ENCODE assay signal across 10 cellular contexts in genomic region chr1:58197811-58198210, GRCh38.
ATAC-seq and TF ChIP-seq lines count a peak whose summit lies in the region.
"Had no signal": no experiment of that assay in that cellular context is flagged by ENCODE, and none has a peak within 500 bp of the region (broad histone marks: within the 10 kb centered on the region; RNA-seq: fewer than 3 reads in every experiment).

No MANE protein-coding gene starts in this region.

- no peaks in the 10 kb centered on the region for H3K36me3 ChIP-seq in neural cell (ENCODE audit: insufficient read depth, low read length)
- H3K36me3 ChIP-seq: BE2C; BLaER1; BLaER1 treated with 17β-estradiol and CSF1 and Interleukin-3, amounts not matched to agents 10 nM and 100 nM had no signal

- H3K4me3 ChIP-seq in neural cell (ENCODE audit: low read length): peak overlapping the region; percentile 12
- H3K4me3 ChIP-seq: A549; BLaER1; BLaER1 treated with 17β-estradiol and CSF1 and Interleukin-3, amounts not matched to agents 10 nM and 100 nM had no signal

- H3F3A ChIP-seq in neural cell (ENCODE audit: insufficient read depth, low read length, poor library complexity, severe bottlenecking): no peaks in the 10 kb centered on the region

- no peaks in the 10 kb centered on the region for H3K9me2 ChIP-seq in neural cell (ENCODE audit: insufficient read depth, low read length)

- no peaks in the 10 kb centered on the region for H3K9me3 ChIP-seq in neural cell (ENCODE audit: low read length)
- H3K9me3 ChIP-seq: A549; BE2C; BLaER1; BLaER1 treated with 17β-estradiol and CSF1 and Interleukin-3, amounts not matched to agents 10 nM and 100 nM; Caco-2 had no signal

- H3K9ac ChIP-seq in neural cell (ENCODE audit: low read length): no peak overlapping the region
- H3K9ac ChIP-seq: BLaER1; BLaER1 treated with 17β-estradiol and CSF1 and Interleukin-3, amounts not matched to agents 10 nM and 100 nM had no signal

- no peak for ATAC-seq in GM18867 (IDR thresholded peaks at IDR 0.05; ENCODE audit: unreplicated experiment)
- ATAC-seq: A549; CD8-positive, alpha-beta T cell had no signal

- no peak for TF ChIP-seq CTCF in neural cell (IDR thresholded peaks at IDR 0.05; ENCODE audit: poor library complexity, severe bottlenecking)

- H3K79me2 ChIP-seq in neural cell (replicated peaks; ENCODE audit: insufficient read depth, low read length): no peaks in the 10 kb centered on the region

- TF ChIP-seq RAD21 in neural cell (conservative IDR thresholded peaks at IDR 0.05): no peak

- no peaks in the 10 kb centered on the region for H3K27me3 ChIP-seq in neural cell (ENCODE audit: insufficient read depth, low read depth, low read length)
- H3K27me3 ChIP-seq: BE2C; BLaER1; BLaER1 treated with 17β-estradiol and CSF1 and Interleukin-3, amounts not matched to agents 10 nM and 100 nM had no signal

- peak; percentile 92 for TF ChIP-seq EP300 in neural cell (conservative IDR thresholded peaks at IDR 0.05; ENCODE audit: poor library complexity, severe bottlenecking)

- no peaks in the 10 kb centered on the region for H4K20me1 ChIP-seq in neural cell (ENCODE audit: insufficient read depth)
- H4K20me1 ChIP-seq: BLaER1; BLaER1 treated with 17β-estradiol and CSF1 and Interleukin-3, amounts not matched to agents 10 nM and 100 nM had no signal

- no peak overlapping the region for H2AFZ ChIP-seq in neural cell (ENCODE audit: low read depth, low read length)

- H3K27ac ChIP-seq in neural cell (ENCODE audit: low read length): peak overlapping the region; percentile 37
- H3K27ac ChIP-seq: 22Rv1; A549; BLaER1; BLaER1 treated with 17β-estradiol and CSF1 and Interleukin-3, amounts not matched to agents 10 nM and 100 nM; C4-2B had no signal

- no peak overlapping the region for H3K4me2 ChIP-seq in neural cell (ENCODE audit: low read length)
- H3K4me2 ChIP-seq: A549; BLaER1; BLaER1 treated with 17β-estradiol and CSF1 and Interleukin-3, amounts not matched to agents 10 nM and 100 nM had no signal

TF ChIP-seq in neural cell, 6 proteins besides CTCF, POLR2A, EP300 and RAD21:
- peak; percentile 86 for TF ChIP-seq REST (IDR thresholded peaks at IDR 0.05; ENCODE audit: borderline replicate concordance)
- TF ChIP-seq EZH2 (IDR thresholded peaks at IDR 0.05; ENCODE audit: borderline replicate concordance, insufficient read depth, low read length, poor library complexity, severe bottlenecking): no peak
- TF ChIP-seq POLR2AphosphoS5 (IDR thresholded peaks at IDR 0.05): peak; percentile 62
- TF ChIP-seq TAF1 (IDR thresholded peaks at IDR 0.05; ENCODE audit: low read depth): no peak
